Comparison of ENCODE assay signal across 21 cellular contexts in the genomic region with DNA sequence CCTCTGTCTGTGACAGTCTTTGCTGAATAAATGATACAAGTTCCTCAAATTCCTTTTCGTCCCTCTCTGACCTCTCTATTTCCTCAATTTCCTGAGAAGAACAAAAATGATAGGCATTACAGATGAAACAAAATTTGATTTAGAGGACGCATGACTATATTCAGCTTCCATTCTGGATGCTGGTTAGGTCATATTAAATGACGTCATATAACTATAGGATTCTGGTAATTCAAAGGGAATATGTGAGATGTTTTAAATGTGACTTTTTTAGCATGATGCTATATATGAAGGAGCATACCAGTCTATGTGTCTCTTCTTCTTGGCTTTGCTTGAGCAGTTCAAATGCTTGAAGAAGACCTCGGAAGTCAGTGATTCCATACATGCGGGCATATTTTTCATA.
"Had no signal": no experiment of that assay in that cellular context is flagged by ENCODE, and none has a peak within 500 bp of the region (broad histone marks: within the 10 kb centered on the region; RNA-seq: fewer than 3 reads in every experiment).

No MANE protein-coding gene starts in this region.

- H3K4me1 ChIP-seq: esophagus muscularis mucosa, foreskin keratinocyte, gastroesophageal sphincter, heart right ventricle, left lung, lower lobe of right lung had no signal

- H3K36me3 ChIP-seq: gastroesophageal sphincter, left lung had no signal

- H3K9me3 ChIP-seq: esophagus muscularis mucosa, gastroesophageal sphincter, heart right ventricle, left lung, lower lobe of right lung had no signal

- H3K4me3 ChIP-seq: coronary artery, dorsolateral prefrontal cortex, esophagus muscularis mucosa, gastroesophageal sphincter, heart right ventricle, left lung, lower lobe of right lung had no signal

- DNase-seq: dermis blood vessel endothelial cell; dorsolateral prefrontal cortex; effector CD4-positive, alpha-beta T cell; effector memory CD4-positive, alpha-beta T cell; foreskin keratinocyte; heart right ventricle; hippocampal formation; left cardiac atrium; left lung; left ventricle myocardium superior; lower lobe of right lung; mesendoderm; midbrain; naive thymus-derived CD4-positive, alpha-beta T cell had no signal

- ATAC-seq: foreskin keratinocyte; gastroesophageal sphincter; left cardiac atrium; left lung; left ventricle myocardium superior; lower lobe of right lung; naive thymus-derived CD4-positive, alpha-beta T cell had no signal

- FAIRE-seq: endothelial cell of umbilical vein, frontal cortex, islet of Langerhans, keratinocyte had no signal

- H3K27ac ChIP-seq: coronary artery, dorsolateral prefrontal cortex, esophagus muscularis mucosa, foreskin keratinocyte, gastroesophageal sphincter, heart right ventricle, left lung, lower lobe of right lung had no signal

- H3K27me3 ChIP-seq: dorsolateral prefrontal cortex, esophagus muscularis mucosa, foreskin keratinocyte, gastroesophageal sphincter, heart right ventricle, left lung had no signal
